ENCODE assay signal across 10 cellular contexts in genomic region chr9:129996161-129996849, GRCh38. TPM values are rescaled to one million over a fixed set of nuclear protein-coding genes. Genes with fewer than 3 reads are reported as not detected.
A peak's percentile ranks its signal among the peaks of the same experiment; 100 is the strongest.
DNase-seq lines count a peak whose midpoint lies in the region; ATAC-seq and TF ChIP-seq lines count a peak whose summit lies in the region.
"Had no signal": no experiment of that assay in that cellular context is flagged by ENCODE, and none has a peak within 500 bp of the region (broad histone marks: within the 10 kb centered on the region; RNA-seq: fewer than 3 reads in every experiment).

No MANE protein-coding gene starts in this region.

- intact Hi-C loops in tibial artery (cut with DNase I; ENCODE audit: low total_unique reads): no loop called here

- peak overlapping the region; percentile 88 for H3K27ac Mint-ChIP-seq in activated T-cell treated with anti-CD3 and anti-CD28 coated beads, Interleukin-2, amount 50 U/mL, for 72 hours
- H3K27ac Mint-ChIP-seq: neural progenitor cell had no signal

- peaks cover 21% of the 10 kb centered on the region for H3K36me3 Mint-ChIP-seq in activated T-cell treated with anti-CD3 and anti-CD28 coated beads, Interleukin-2, amount 50 U/mL, for 4 hours (ENCODE audit: insufficient read depth)
- H3K36me3 Mint-ChIP-seq in activated T-cell treated with anti-CD3 and anti-CD28 coated beads, Interleukin-2, amount 50 U/mL, for 72 hours (ENCODE audit: insufficient read depth in 2 of 2): peaks cover 16 to 39% of the 10 kb centered on the region in 2 donors

- no peaks in the 10 kb centered on the region for H3K36me3 ChIP-seq in tibial artery
- H3K36me3 ChIP-seq: neural progenitor cell had no signal

- H3K4me1 Mint-ChIP-seq in activated T-cell treated with anti-CD3 and anti-CD28 coated beads, Interleukin-2, amount 50 U/mL, for 4 hours (ENCODE audit: low read depth): peaks cover 76% of the 10 kb centered on the region
- H3K4me1 Mint-ChIP-seq in activated T-cell treated with anti-CD3 and anti-CD28 coated beads, Interleukin-2, amount 50 U/mL, for 72 hours (ENCODE audit: low read depth): peaks cover 93% of the 10 kb centered on the region

- H3K27me3 Mint-ChIP-seq in activated T-cell treated with anti-CD3 and anti-CD28 coated beads, Interleukin-2, amount 50 U/mL, for 4 hours (ENCODE audit: low read depth): no peaks in the 10 kb centered on the region
- no peaks in the 10 kb centered on the region for H3K27me3 Mint-ChIP-seq in activated T-cell treated with anti-CD3 and anti-CD28 coated beads, Interleukin-2, amount 50 U/mL, for 72 hours (ENCODE audit: low read depth)

- H3K4me3 ChIP-seq in tibial artery: no peak overlapping the region
- H3K4me3 ChIP-seq: neural progenitor cell had no signal

- H3K9me3 ChIP-seq in tibial artery: no peaks in the 10 kb centered on the region

- peaks cover 0 to 72% (median 15%) of the 10 kb centered on the region in 4 donors for H3K4me1 ChIP-seq in tibial artery
- H3K4me1 ChIP-seq: neural progenitor cell had no signal

- peak overlapping the region; percentile 53 to 73 for H3K27ac ChIP-seq in tibial artery
- H3K27ac ChIP-seq: neural progenitor cell had no signal

- DNase-seq in activated T-cell treated with anti-CD3 and anti-CD28 coated beads, Interleukin-2, amount 50 U/mL, for 4 hours: no peak
- DNase-seq in activated T-cell treated with anti-CD3 and anti-CD28 coated beads for 4 hours: no peak
- DNase-seq in activated T-cell treated with anti-CD3 and anti-CD28 coated beads, Interleukin-2, amount 50 U/mL, for 72 hours: no peak
- peak; percentile 52 for DNase-seq in germinal center (ENCODE audit: low spot score)
- no peak for DNase-seq in tibial artery
- no peak for DNase-seq in 8988T

- H3K4me3 Mint-ChIP-seq in activated T-cell treated with anti-CD3 and anti-CD28 coated beads, Interleukin-2, amount 50 U/mL, for 4 hours: peak overlapping the region; percentile 69
- peak overlapping the region; percentile 78 to 79 for H3K4me3 Mint-ChIP-seq in activated T-cell treated with anti-CD3 and anti-CD28 coated beads, Interleukin-2, amount 50 U/mL, for 72 hours
- H3K4me3 Mint-ChIP-seq: neural progenitor cell had no signal

- no peaks in the 10 kb centered on the region for H3K9me3 Mint-ChIP-seq in activated T-cell treated with anti-CD3 and anti-CD28 coated beads, Interleukin-2, amount 50 U/mL, for 4 hours
- peaks cover 0 to 3% of the 10 kb centered on the region in 2 donors for H3K9me3 Mint-ChIP-seq in activated T-cell treated with anti-CD3 and anti-CD28 coated beads, Interleukin-2, amount 50 U/mL, for 72 hours

- no peaks in the 10 kb centered on the region for H3K27me3 ChIP-seq in tibial artery
- H3K27me3 ChIP-seq: neural progenitor cell had no signal

- TF ChIP-seq CTCF in tibial artery (IDR thresholded peaks at IDR 0.05): no peak

- no peak for ATAC-seq in activated T-cell treated with anti-CD3 and anti-CD28 coated beads, Interleukin-2, amount 50 U/mL, for 4 hours
- peak in 1 of 2 donors; percentile 10 for ATAC-seq in activated T-cell treated with anti-CD3 and anti-CD28 coated beads, Interleukin-2, amount 50 U/mL, for 72 hours (replicated peaks in 1 of 2)
- ATAC-seq in HG03442 (IDR thresholded peaks at IDR 0.05; ENCODE audit: unreplicated experiment): no peak
- ATAC-seq in activated CD4-positive, CD25-positive, alpha-beta regulatory T cell treated with anti-CD3 and anti-CD28 coated beads, Interleukin-2, amount 50 U/mL, for 24 hours: no peak
- ATAC-seq: SK-N-SH treated with all-trans-retinoic acid at 6 μM for 48 hours had no signal

RNA-seq across cellular contexts. Expression of gene FNBP1, which starts 46.7 kb away (rescaled TPM):
- 100 to 1,000 TPM; 156 to 174 (median 163) TPM for total RNA-seq in activated T-cell treated with anti-CD3 and anti-CD28 coated beads, Interleukin-2, amount 50 U/mL, for 4 hours
- 100 to 1,000 TPM; 301 to 323 TPM for total RNA-seq in activated T-cell treated with anti-CD3 and anti-CD28 coated beads, Interleukin-2, amount 50 U/mL, for 72 hours

RNA-seq across cellular contexts. Expression of gene GPR107, which starts 57.4 kb away (rescaled TPM):
- total RNA-seq in activated T-cell treated with anti-CD3 and anti-CD28 coated beads, Interleukin-2, amount 50 U/mL, for 4 hours: 10 to 100 TPM; 15.9 to 21.7 (median 17.9) TPM
- total RNA-seq in activated T-cell treated with anti-CD3 and anti-CD28 coated beads, Interleukin-2, amount 50 U/mL, for 72 hours: 10 to 100 TPM; 27.3 to 31.7 TPM
